8 cellular contexts compared by ENCODE assay signal in genomic region chr6:156809034-156809433, GRCh38. TPM values are rescaled to one million over a fixed set of nuclear protein-coding genes. Genes with fewer than 3 reads are reported as not detected.
DNase-seq lines count a peak whose midpoint lies in the region; ATAC-seq and TF ChIP-seq lines count a peak whose summit lies in the region.

No MANE protein-coding gene starts in this region.

- peaks cover 98% of the 10 kb centered on the region for H3K79me2 ChIP-seq in OCI-LY1 (ENCODE audit: insufficient read depth, low read length)

- H3K4me1 Mint-ChIP-seq in osteocyte (ENCODE audit: unreplicated experiment) (peaks cover 37% of the 10 kb centered on the region), endothelial cell (ENCODE audit: unreplicated experiment) (peaks cover 24% of the 10 kb centered on the region)
- peaks cover 81% of the 10 kb centered on the region for H3K4me1 Mint-ChIP-seq in activated T-cell treated with anti-CD3 and anti-CD28 coated beads, Interleukin-2, amount 50 U/mL, for 4 hours (ENCODE audit: low read depth)

- peak overlapping the region; percentile 39 for H3K9ac ChIP-seq in OCI-LY1 (ENCODE audit: low read length)

- H3K36me3 ChIP-seq in OCI-LY1 (ENCODE audit: insufficient read depth, low read length) (peaks cover 18% of the 10 kb centered on the region), SJCRH30 (no peaks in the 10 kb centered on the region)

- H3K9me3 Mint-ChIP-seq in osteocyte (ENCODE audit: unreplicated experiment) (no peaks in the 10 kb centered on the region), endothelial cell (ENCODE audit: unreplicated experiment) (no peaks in the 10 kb centered on the region)
- peaks cover 5% of the 10 kb centered on the region for H3K9me3 Mint-ChIP-seq in activated T-cell treated with anti-CD3 and anti-CD28 coated beads, Interleukin-2, amount 50 U/mL, for 4 hours

- no peaks in the 10 kb centered on the region for H3K36me3 Mint-ChIP-seq in osteocyte (ENCODE audit: unreplicated experiment)
- H3K36me3 Mint-ChIP-seq in endothelial cell (ENCODE audit: low read depth, unreplicated experiment) = no peaks in the 10 kb centered on the region
- peaks cover 1% of the 10 kb centered on the region for H3K36me3 Mint-ChIP-seq in activated T-cell treated with anti-CD3 and anti-CD28 coated beads, Interleukin-2, amount 50 U/mL, for 4 hours (ENCODE audit: insufficient read depth)

- TF ChIP-seq CTCF in OCI-LY1 (IDR thresholded peaks at IDR 0.05; ENCODE audit: low read length) = no peak
- TF ChIP-seq CTCF in osteocyte (IDR thresholded peaks at IDR 0.05) = no peak
- TF ChIP-seq CTCF in endothelial cell (IDR thresholded peaks at IDR 0.05; ENCODE audit: unreplicated experiment) = no peak

- H3K27ac Mint-ChIP-seq in osteocyte (ENCODE audit: unreplicated experiment) (no peak overlapping the region), endothelial cell (ENCODE audit: unreplicated experiment) (no peak overlapping the region)

- H3K27me3 ChIP-seq in OCI-LY1 (ENCODE audit: insufficient read depth, low read length) (no peaks in the 10 kb centered on the region), SJCRH30 (no peaks in the 10 kb centered on the region)

- peak; percentile 96 for ATAC-seq in GM18861 (IDR thresholded peaks at IDR 0.05; ENCODE audit: unreplicated experiment)
- peak; percentile 88 for ATAC-seq in HG02623 (IDR thresholded peaks at IDR 0.05; ENCODE audit: unreplicated experiment)
- no peak for ATAC-seq in activated T-cell treated with anti-CD3 and anti-CD28 coated beads, Interleukin-2, amount 50 U/mL, for 4 hours

- no peaks in the 10 kb centered on the region for H3K9me2 ChIP-seq in OCI-LY1 (ENCODE audit: low read depth, low read length)

- H3K27ac ChIP-seq in OCI-LY1 (ENCODE audit: low read depth, low read length, poor library complexity, severe bottlenecking) (peak overlapping the region; percentile 67), SJCRH30 (no peak overlapping the region)

- H3F3A ChIP-seq in OCI-LY1 (ENCODE audit: insufficient read depth, low read length) = no peaks in the 10 kb centered on the region

- peaks cover 70% of the 10 kb centered on the region for H3K4me1 ChIP-seq in OCI-LY1 (ENCODE audit: insufficient read depth, low read length, severe bottlenecking)
- H3K4me1 ChIP-seq in SJCRH30 = no peaks in the 10 kb centered on the region

- H2AFZ ChIP-seq in OCI-LY1 (ENCODE audit: low read length) = no peak overlapping the region

- DNase-seq in glomerular endothelial cell (ENCODE audit: extremely low read depth, low read depth, low spot score) (peak; percentile 22), osteocyte (ENCODE audit: extremely low spot score, unreplicated experiment) (no peak), SJCRH30 (no peak), endothelial cell (ENCODE audit: low spot score) (no peak)
- no peak for DNase-seq in activated T-cell treated with anti-CD3 and anti-CD28 coated beads, Interleukin-2, amount 50 U/mL, for 4 hours

- no peaks in the 10 kb centered on the region for H4K20me1 ChIP-seq in OCI-LY1 (ENCODE audit: insufficient read depth, low read length)

- peak overlapping the region; percentile 69 for H3K4me2 ChIP-seq in OCI-LY1 (ENCODE audit: low read length)

- no peaks in the 10 kb centered on the region for H3K27me3 Mint-ChIP-seq in osteocyte (ENCODE audit: unreplicated experiment)
- H3K27me3 Mint-ChIP-seq in endothelial cell (ENCODE audit: unreplicated experiment) = peaks cover 2% of the 10 kb centered on the region
- H3K27me3 Mint-ChIP-seq in activated T-cell treated with anti-CD3 and anti-CD28 coated beads, Interleukin-2, amount 50 U/mL, for 4 hours (ENCODE audit: low read depth) = no peaks in the 10 kb centered on the region

- no peak overlapping the region for H3K4me3 ChIP-seq in OCI-LY1 (ENCODE audit: low read depth, low read length, poor library complexity, severe bottlenecking)
- H3K4me3 ChIP-seq in SJCRH30 = no peak overlapping the region

- H3K9me3 ChIP-seq in OCI-LY1 (ENCODE audit: low read length) = no peaks in the 10 kb centered on the region
- 0 out of 2 replicates have a peak, but pooled peaks cover 3% of the 10 kb centered on the region for H3K9me3 ChIP-seq in SJCRH30 (replicated peaks)

- H3K4me3 Mint-ChIP-seq in osteocyte (ENCODE audit: unreplicated experiment) (no peak overlapping the region), endothelial cell (ENCODE audit: unreplicated experiment) (no peak overlapping the region)
- H3K4me3 Mint-ChIP-seq in activated T-cell treated with anti-CD3 and anti-CD28 coated beads, Interleukin-2, amount 50 U/mL, for 4 hours = no peak overlapping the region

RNA-seq across cellular contexts. Expression of gene ARID1B, which starts 31.9 kb away (rescaled TPM):
- total RNA-seq in glomerular endothelial cell = 41.4 and 72.3 TPM in 2 replicates
- total RNA-seq in osteocyte = 78.1 and 82.7 TPM in 2 replicates
- total RNA-seq in SJCRH30 (2014; rRNA removed; shearing (Covaris generic)) = 24.7 and 28.5 TPM in 2 replicates
- total RNA-seq in endothelial cell (ENCODE audit: unreplicated experiment) = 104 TPM
- total RNA-seq in activated T-cell treated with anti-CD3 and anti-CD28 coated beads, Interleukin-2, amount 50 U/mL, for 4 hours = 10 to 100 TPM; 45.6 to 46.6 (median 46.0) TPM

Comparison
In these comparisons a context has a peak if more than half of its experiments do, and no peak if none do; other contexts are left out.
1. ATAC-seq: peak in GM18861 (single experiment) and HG02623 (single experiment); none in activated T-cell treated with anti-CD3 and anti-CD28 coated beads, Interleukin-2, amount 50 U/mL, for 4 hours (0 of 2).